26 cellular contexts compared by ENCODE assay signal in the genomic region with DNA sequence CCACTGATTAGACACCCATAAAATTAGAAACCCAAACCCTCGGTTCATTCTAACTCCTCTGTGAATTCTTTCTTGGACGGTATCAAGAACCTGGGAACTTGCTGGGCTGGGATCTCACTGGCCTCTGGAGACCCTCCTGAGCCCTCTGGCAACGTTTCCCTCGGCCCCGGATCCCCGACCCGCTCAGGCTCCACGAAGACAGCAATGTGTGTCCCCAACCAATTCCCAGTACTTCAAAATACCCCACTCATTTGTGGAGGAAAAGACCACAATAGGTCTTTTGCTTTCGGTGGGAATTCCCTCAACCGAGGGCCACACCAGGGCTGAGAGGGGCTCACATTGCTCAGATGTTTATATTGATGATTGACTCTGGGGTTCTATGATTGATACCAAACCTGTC.
"Had no signal": no experiment of that assay in that cellular context is flagged by ENCODE, and none has a peak within 500 bp of the region (broad histone marks: within the 10 kb centered on the region; RNA-seq: fewer than 3 reads in every experiment).

No MANE protein-coding gene starts in this region.

- H3K4me3 Mint-ChIP-seq: activated naive CD4-positive, alpha-beta T cell treated with anti-CD3 and anti-CD28 coated beads, Interleukin-2, amount 10 ng/mL, durations not matched to agents 7 days and 5 days; activated naive CD8-positive, alpha-beta T cell treated with anti-CD3 and anti-CD28 coated beads, Interleukin-2, amount 10 ng/mL, durations not matched to agents 7 days and 5 days; activated T-cell treated with anti-CD3 and anti-CD28 coated beads, Interleukin-2, amount 50 U/mL, for 24 hours; brain; nephron; T-helper 1 cell treated with Interleukin-12 subunit alpha and Interleukin-12 subunit beta and Interleukin-4 antibody, amounts not matched to agents 30 μg/mL and 1 μg/mL, for 36 hours had no signal

- H3K36me3 Mint-ChIP-seq: activated naive CD4-positive, alpha-beta T cell treated with anti-CD3 and anti-CD28 coated beads, Interleukin-2, amount 10 ng/mL, durations not matched to agents 7 days and 5 days; activated naive CD8-positive, alpha-beta T cell treated with anti-CD3 and anti-CD28 coated beads, Interleukin-2, amount 10 ng/mL, durations not matched to agents 7 days and 5 days; brain had no signal

- H3K36me3 ChIP-seq: ascending aorta, cardiac muscle cell, colonic mucosa, gastroesophageal sphincter, transverse colon, vagina had no signal

- H2AFZ ChIP-seq: parathyroid adenoma had no signal

- H3K9me3 Mint-ChIP-seq: activated naive CD4-positive, alpha-beta T cell treated with anti-CD3 and anti-CD28 coated beads, Interleukin-2, amount 10 ng/mL, durations not matched to agents 7 days and 5 days; activated naive CD8-positive, alpha-beta T cell treated with anti-CD3 and anti-CD28 coated beads, Interleukin-2, amount 10 ng/mL, durations not matched to agents 7 days and 5 days; activated T-cell treated with anti-CD3 and anti-CD28 coated beads, Interleukin-2, amount 50 U/mL, for 24 hours; nephron; T-helper 1 cell treated with Interleukin-12 subunit alpha and Interleukin-12 subunit beta and Interleukin-4 antibody, amounts not matched to agents 30 μg/mL and 1 μg/mL, for 36 hours had no signal

- DNase-seq: activated CD4-positive, alpha-beta T cell treated with anti-CD3 and anti-CD28 coated beads for 4 hours; activated gamma-delta T cell; activated naive CD4-positive, alpha-beta T cell treated with anti-CD3 and anti-CD28 coated beads, Interleukin-2, amount 10 ng/mL, durations not matched to agents 7 days and 5 days; activated naive CD8-positive, alpha-beta T cell treated with anti-CD3 and anti-CD28 coated beads, Interleukin-2, amount 10 ng/mL, durations not matched to agents 7 days and 5 days; activated T-cell treated with anti-CD3 and anti-CD28 coated beads, Interleukin-2, amount 50 U/mL, for 24 hours; cerebellar nuclear complex; colonic mucosa; effector memory CD4-positive, alpha-beta T cell; hippocampal formation; left cardiac atrium; left ventricle myocardium superior; nucleus accumbens; psoas muscle; stimulated activated naive CD4-positive, alpha-beta T cell treated with Interleukin-2 at 50 U/mL for 16 hours; T-helper 9 cell; testis had no signal

- H3K27ac ChIP-seq: ascending aorta, cardiac muscle cell, colonic mucosa, gastroesophageal sphincter, parathyroid adenoma, psoas muscle, testis, transverse colon, vagina, VCaP had no signal

- H3K9me3 ChIP-seq: ascending aorta, colonic mucosa, gastroesophageal sphincter, psoas muscle, testis, transverse colon, vagina had no signal

- ATAC-seq: gastroesophageal sphincter, left cardiac atrium, left ventricle myocardium superior, psoas muscle had no signal

- H3K27ac Mint-ChIP-seq: activated naive CD4-positive, alpha-beta T cell treated with anti-CD3 and anti-CD28 coated beads, Interleukin-2, amount 10 ng/mL, durations not matched to agents 7 days and 5 days; activated naive CD8-positive, alpha-beta T cell treated with anti-CD3 and anti-CD28 coated beads, Interleukin-2, amount 10 ng/mL, durations not matched to agents 7 days and 5 days; activated T-cell treated with anti-CD3 and anti-CD28 coated beads, Interleukin-2, amount 50 U/mL, for 24 hours; nephron; T-helper 1 cell treated with Interleukin-12 subunit alpha and Interleukin-12 subunit beta and Interleukin-4 antibody, amounts not matched to agents 30 μg/mL and 1 μg/mL, for 36 hours had no signal

- H3K27me3 Mint-ChIP-seq: activated naive CD8-positive, alpha-beta T cell treated with anti-CD3 and anti-CD28 coated beads, Interleukin-2, amount 10 ng/mL, durations not matched to agents 7 days and 5 days had no signal

- H3K79me2 ChIP-seq: parathyroid adenoma had no signal

- H3K4me1 Mint-ChIP-seq: activated naive CD4-positive, alpha-beta T cell treated with anti-CD3 and anti-CD28 coated beads, Interleukin-2, amount 10 ng/mL, durations not matched to agents 7 days and 5 days; activated naive CD8-positive, alpha-beta T cell treated with anti-CD3 and anti-CD28 coated beads, Interleukin-2, amount 10 ng/mL, durations not matched to agents 7 days and 5 days had no signal

- H3K9ac ChIP-seq: parathyroid adenoma had no signal

- H3K27me3 ChIP-seq: ascending aorta, cardiac muscle cell, colonic mucosa, testis, vagina had no signal

- H3K4me1 ChIP-seq: ascending aorta, colonic mucosa, gastroesophageal sphincter, parathyroid adenoma, psoas muscle, testis, transverse colon, vagina had no signal

- H3K4me3 ChIP-seq: ascending aorta, cardiac muscle cell, colonic mucosa, gastroesophageal sphincter, psoas muscle, testis, transverse colon, vagina had no signal
